In genomic region chr15:88833196-88833595, GRCh38 we compare ENCODE assay signal across 18 cellular contexts. TPM values are rescaled to one million over a fixed set of nuclear protein-coding genes. Genes with fewer than 3 reads are reported as not detected.
DNase-seq lines count a peak whose midpoint lies in the region; ATAC-seq and TF ChIP-seq lines count a peak whose summit lies in the region.
"Had no signal": no experiment of that assay in that cellular context is flagged by ENCODE, and none has a peak within 500 bp of the region (broad histone marks: within the 10 kb centered on the region; RNA-seq: fewer than 3 reads in every experiment).

No MANE protein-coding gene starts in this region.

- 48 to 55% methylated on average over 6 of the region's 6 CpGs for WGBS in testis, 2 donors

- H3K36me3 ChIP-seq in ascending aorta = peaks cover 0 to 2% of the 10 kb centered on the region in 2 donors
- H3K36me3 ChIP-seq in testis (ENCODE audit: low read depth, missing control alignments) = no peaks in the 10 kb centered on the region
- H3K36me3 ChIP-seq: BLaER1 treated with 17β-estradiol and CSF1 and Interleukin-3, amounts not matched to agents 10 nM and 100 nM; HAP-1 had no signal

- no peaks in the 10 kb centered on the region for H3K9me3 Mint-ChIP-seq in nephron

- no peak overlapping the region for H3K4me3 Mint-ChIP-seq in nephron

- DNase-seq in EH (ENCODE audit: low read depth) (peak; percentile 23), ascending aorta (ENCODE audit: low spot score in 2 of 2) (no peak), testis (no peak), omental fat pad (ENCODE audit: low spot score) (no peak), activated T-cell treated with anti-CD3 and anti-CD28 coated beads for 4 hours (no peak)
- DNase-seq in activated CD8-positive, alpha-beta memory T cell treated with anti-CD3 and anti-CD28 coated beads, Interleukin-2, amount 50 U/mL, for 48 hours = no peak
- DNase-seq: DMS 273 treated with DMSO at 0.1 percent for 48 hours; GF-D8; NCI-H1105 treated with DMSO at 0.1 percent for 48 hours; NCI-H187; NCI-H226; NCI-H526; NK-92 treated with Interleukin-12 subunit alpha and Interleukin-12 subunit beta, amount 100 ng/mL, for 24 hours had no signal

- H3K9me3 ChIP-seq in ascending aorta = no peaks in the 10 kb centered on the region
- H3K9me3 ChIP-seq in testis = no peaks in the 10 kb centered on the region
- H3K9me3 ChIP-seq: A549; BLaER1 treated with 17β-estradiol and CSF1 and Interleukin-3, amounts not matched to agents 10 nM and 100 nM; HAP-1 had no signal

- H3K27me3 ChIP-seq in ascending aorta = no peaks in the 10 kb centered on the region
- H3K27me3 ChIP-seq in testis = no peaks in the 10 kb centered on the region
- H3K27me3 ChIP-seq: BLaER1 treated with 17β-estradiol and CSF1 and Interleukin-3, amounts not matched to agents 10 nM and 100 nM had no signal

- H3K36me3 Mint-ChIP-seq in nephron (ENCODE audit: low read depth) = no peaks in the 10 kb centered on the region

- no peak for ATAC-seq in omental fat pad (ENCODE audit: low FRiP score)

- H3K4me1 Mint-ChIP-seq in nephron = peaks cover 24% of the 10 kb centered on the region

- no peaks in the 10 kb centered on the region for H3K27me3 Mint-ChIP-seq in nephron (ENCODE audit: low read depth)

- intact Hi-C loops in ascending aorta (cut with DNase I) (no loop called here), testis (cut with DNase I; ENCODE audit: low total_unique reads) (loop anchor here (10.0 kb wide), 1 partner anchor 178 kb away; no protein-coding TSS in a partner anchor)

- peak overlapping the region in 2 of 3 experiments; percentile 34 to 39 for H3K27ac Mint-ChIP-seq in nephron

- TF ChIP-seq CTCF in ascending aorta (IDR thresholded peaks at IDR 0.05) = no peak
- no peak for TF ChIP-seq CTCF in nephron (IDR thresholded peaks at IDR 0.05; ENCODE audit: unreplicated experiment in 3 of 3)
- TF ChIP-seq CTCF in testis (IDR thresholded peaks at IDR 0.05) = no peak
- TF ChIP-seq CTCF in omental fat pad (IDR thresholded peaks at IDR 0.05) = no peak

- TF ChIP-seq POLR2A in testis (IDR thresholded peaks at IDR 0.05) = no peak

- H3K27ac ChIP-seq in ascending aorta (peak overlapping the region; percentile 74 to 82), testis (peak overlapping the region; percentile 25 to 41)
- H3K27ac ChIP-seq: A549; BLaER1 treated with 17β-estradiol and CSF1 and Interleukin-3, amounts not matched to agents 10 nM and 100 nM had no signal

- peaks cover 0 to 16% of the 10 kb centered on the region in 2 donors for H3K4me1 ChIP-seq in ascending aorta
- peaks cover 10% of the 10 kb centered on the region for H3K4me1 ChIP-seq in testis
- H3K4me1 ChIP-seq: A549, HAP-1 had no signal

- no peak overlapping the region for H3K4me3 ChIP-seq in ascending aorta
- H3K4me3 ChIP-seq in testis = no peak overlapping the region
- H3K4me3 ChIP-seq: A549; BLaER1 treated with 17β-estradiol and CSF1 and Interleukin-3, amounts not matched to agents 10 nM and 100 nM; HAP-1 had no signal

RNA-seq across cellular contexts. Expression of gene ACAN, which starts 30.0 kb away (rescaled TPM):
- total RNA-seq in ascending aorta (113 TPM), testis (1 to 10 TPM; 4.1 to 6.6 TPM), omental fat pad (under 1 TPM in 2 of 4 donors, not detected in 2; 0.06 to 0.12 TPM)
- 2.4 TPM for polyA plus RNA-seq in testis (ENCODE audit: insufficient read depth, low read depth, low replicate concordance)
- total RNA-seq: OCI-LY7 had no signal

Comparison
In these comparisons a context has a peak if more than half of its experiments do, and no peak if none do; other contexts are left out.
1. RNA of gene ACAN, which starts 30.0 kb away (total RNA-seq): 113 TPM in ascending aorta (single experiment); 4.1 to 6.6 TPM in testis and 0.06 to 0.12 TPM in omental fat pad; every median in the first group is over 10 times any median in the second.